In genomic region chr4:153318696-153319320, GRCh38 we compare ENCODE assay signal across 8 cellular contexts. TPM values are rescaled to one million over a fixed set of nuclear protein-coding genes. Genes with fewer than 3 reads are reported as not detected.
DNase-seq lines count a peak whose midpoint lies in the region; ATAC-seq and TF ChIP-seq lines count a peak whose summit lies in the region.

No MANE protein-coding gene starts in this region.

- no peaks in the 10 kb centered on the region for H3K9me3 Mint-ChIP-seq in activated CD8-positive, alpha-beta memory T cell treated with anti-CD3 and anti-CD28 coated beads, Interleukin-2, amount 10 ng/mL, durations not matched to agents 7 days and 5 days (ENCODE audit: low read depth)
- no peaks in the 10 kb centered on the region for H3K9me3 Mint-ChIP-seq in stimulated activated memory B cell treated with anti-CD40 and anti-IgM and Interleukin-4, amounts not matched to agents 10 μg/mL and 1 μg/mL and 100 μg/mL, for 72 hours

- H3K27ac ChIP-seq in HCT116 (ENCODE audit: low read depth, low read length) (no peak overlapping the region), adrenal gland (no peak overlapping the region)

- peak; percentile 36 for ATAC-seq in activated CD8-positive, alpha-beta memory T cell treated with anti-CD3 and anti-CD28 coated beads, Interleukin-2, amount 10 ng/mL, durations not matched to agents 7 days and 5 days
- peak; percentile 93 for ATAC-seq in HCT116
- peak; percentile 62 for ATAC-seq in stimulated activated memory B cell treated with anti-CD40 and anti-IgM and Interleukin-4, amounts not matched to agents 10 μg/mL and 1 μg/mL and 100 μg/mL, for 72 hours

- H3K27ac Mint-ChIP-seq in activated CD8-positive, alpha-beta memory T cell treated with anti-CD3 and anti-CD28 coated beads, Interleukin-2, amount 10 ng/mL, durations not matched to agents 7 days and 5 days = no peak overlapping the region
- no peak overlapping the region for H3K27ac Mint-ChIP-seq in stimulated activated memory B cell treated with anti-CD40 and anti-IgM and Interleukin-4, amounts not matched to agents 10 μg/mL and 1 μg/mL and 100 μg/mL, for 72 hours

- H3K9me2 ChIP-seq in HCT116 (ENCODE audit: insufficient read depth) = no peaks in the 10 kb centered on the region

- no peak overlapping the region for H2AFZ ChIP-seq in HCT116 (ENCODE audit: low read depth, low read length, poor library complexity, severe bottlenecking)

- H3K36me3 ChIP-seq in HCT116 (ENCODE audit: control insufficient read depth in 1 of 2, insufficient read depth in 2 of 2, low read length in 2 of 2) = no peaks in the 10 kb centered on the region
- peaks cover 0 to 7% of the 10 kb centered on the region in 2 donors for H3K36me3 ChIP-seq in adrenal gland (replicated peaks in 1 of 2)

- H4K20me1 ChIP-seq in HCT116 (ENCODE audit: insufficient read depth) = no peaks in the 10 kb centered on the region

- peaks cover 22% of the 10 kb centered on the region for H3K27me3 Mint-ChIP-seq in activated CD8-positive, alpha-beta memory T cell treated with anti-CD3 and anti-CD28 coated beads, Interleukin-2, amount 10 ng/mL, durations not matched to agents 7 days and 5 days
- no peaks in the 10 kb centered on the region for H3K27me3 Mint-ChIP-seq in stimulated activated memory B cell treated with anti-CD40 and anti-IgM and Interleukin-4, amounts not matched to agents 10 μg/mL and 1 μg/mL and 100 μg/mL, for 72 hours

- no TSS peak for BruUV-seq in HCT116 (replicated peaks; lab: Mats Ljungman, UMichigan)

- POLR2A ChIA-PET in HCT116 (lab: Charles Lee) = no interaction called here

- WGBS in adrenal gland, 4 donors = 66 to 79% (median 75%) methylated on average over 2 of the region's 2 CpGs

- peak; percentile 68 to 85 (median 74); a peak in 5 of 6 replicates for TF ChIP-seq CTCF in HCT116 (IDR thresholded peaks at IDR 0.05 in 2 of 3, conservative IDR thresholded peaks at IDR 0.05 in 1 of 3; ENCODE audit: borderline replicate concordance in 1 of 3, insufficient read depth in 1 of 3, low read depth in 2 of 3, low read length in 2 of 3)
- peak; percentile 63 to 76 (median 71) for TF ChIP-seq CTCF in adrenal gland (IDR thresholded peaks at IDR 0.05)

- TF ChIP-seq RAD21 in HCT116 (IDR thresholded peaks at IDR 0.05; ENCODE audit: low read depth) = peak; percentile 83

- H3K9me3 ChIP-seq in HCT116 (ENCODE audit: control insufficient read depth in 1 of 2, insufficient read depth in 1 of 2, low read depth in 1 of 2, low read length in 2 of 2) = no peaks in the 10 kb centered on the region
- no peaks in the 10 kb centered on the region for H3K9me3 ChIP-seq in adrenal gland (replicated peaks in 1 of 3)

- TF ChIP-seq POLR2A in HCT116 (IDR thresholded peaks at IDR 0.05; ENCODE audit: borderline replicate concordance, extremely low read depth, insufficient read depth, insufficient read length) = no peak
- no peak for TF ChIP-seq POLR2A in adrenal gland (IDR thresholded peaks at IDR 0.05)

- H3K4me1 ChIP-seq in HCT116 (ENCODE audit: control insufficient read depth in 1 of 2, insufficient read depth in 2 of 2, low read length in 2 of 2) (no peaks in the 10 kb centered on the region), adrenal gland (replicated peaks in 1 of 2) (no peaks in the 10 kb centered on the region)

- H3K4me3 ChIP-seq in HCT116 (replicated peaks in 1 of 2; ENCODE audit: low read depth in 1 of 2, low read length in 2 of 2) = no peak overlapping the region
- no peak overlapping the region for H3K4me3 ChIP-seq in adrenal gland

- CTCF ChIA-PET in activated CD8-positive, alpha-beta memory T cell treated with anti-CD3 and anti-CD28 coated beads, Interleukin-2, amount 10 ng/mL, durations not matched to agents 7 days and 5 days (lab: Charles Lee) = interaction anchor here (0.8 to 2.1 kb wide), 3 partner anchors 176 to 325 kb away, joined by 3 to 7 read pairs (median 4); no protein-coding TSS in a partner anchor
- CTCF ChIA-PET in HCT116 (lab: Charles Lee) = interaction anchor here (1.2 to 4.0 kb wide), 2 partner anchors 112 to 176 kb away, joined by 3 to 13 read pairs; no protein-coding TSS in a partner anchor

- no peak overlapping the region for H3K4me2 ChIP-seq in HCT116 (ENCODE audit: low read length)

- H3K9ac ChIP-seq in HCT116 (ENCODE audit: low read length) = no peak overlapping the region

- no peaks in the 10 kb centered on the region for H3K4me1 Mint-ChIP-seq in activated CD8-positive, alpha-beta memory T cell treated with anti-CD3 and anti-CD28 coated beads, Interleukin-2, amount 10 ng/mL, durations not matched to agents 7 days and 5 days
- no peaks in the 10 kb centered on the region for H3K4me1 Mint-ChIP-seq in stimulated activated memory B cell treated with anti-CD40 and anti-IgM and Interleukin-4, amounts not matched to agents 10 μg/mL and 1 μg/mL and 100 μg/mL, for 72 hours

- H3K4me3 Mint-ChIP-seq in activated CD8-positive, alpha-beta memory T cell treated with anti-CD3 and anti-CD28 coated beads, Interleukin-2, amount 10 ng/mL, durations not matched to agents 7 days and 5 days = no peak overlapping the region
- no peak overlapping the region for H3K4me3 Mint-ChIP-seq in stimulated activated memory B cell treated with anti-CD40 and anti-IgM and Interleukin-4, amounts not matched to agents 10 μg/mL and 1 μg/mL and 100 μg/mL, for 72 hours

- intact Hi-C loops in HCT116 (cut with micrococcal nuclease) = loop anchor here (1.0 to 5.0 kb wide), 5 partner anchors 86 to 472 kb away; no protein-coding TSS in a partner anchor
- intact Hi-C loops in adrenal gland (cut with DNase I) = loop anchor here (5.0 to 10.0 kb wide), 3 partner anchors 64 to 177 kb away; no protein-coding TSS in a partner anchor
- intact Hi-C loops in posterior cingulate gyrus (cut with DNase I) = loop anchor here (1.0 to 5.0 kb wide), 2 partner anchors 107 to 176 kb away; no protein-coding TSS in a partner anchor

- no peaks in the 10 kb centered on the region for H3K79me2 ChIP-seq in HCT116 (ENCODE audit: insufficient read depth, low read length)

- no peaks in the 10 kb centered on the region for H3K36me3 Mint-ChIP-seq in activated CD8-positive, alpha-beta memory T cell treated with anti-CD3 and anti-CD28 coated beads, Interleukin-2, amount 10 ng/mL, durations not matched to agents 7 days and 5 days
- peaks cover 5% of the 10 kb centered on the region for H3K36me3 Mint-ChIP-seq in stimulated activated memory B cell treated with anti-CD40 and anti-IgM and Interleukin-4, amounts not matched to agents 10 μg/mL and 1 μg/mL and 100 μg/mL, for 72 hours

- DNase-seq in activated CD8-positive, alpha-beta memory T cell treated with anti-CD3 and anti-CD28 coated beads, Interleukin-2, amount 10 ng/mL, durations not matched to agents 7 days and 5 days = no peak
- DNase-seq in activated CD8-positive, alpha-beta memory T cell treated with anti-CD3 and anti-CD28 coated beads, Interleukin-2, amount 50 U/mL, for 48 hours = no peak
- peak; percentile 39 for DNase-seq in HCT116 (ENCODE audit: low read depth, low spot score)
- DNase-seq in NCI-H2227 treated with DMSO at 0.1 percent for 48 hours (lab: John Stamatoyannopoulos, UW) = peak; percentile 39
- DNase-seq in adrenal gland = peak in 4 of 7 donors; percentile 23 to 59 (median 42)
- DNase-seq in hepatic stellate cell (ENCODE audit: low spot score) = peak; percentile 48
- DNase-seq in posterior cingulate gyrus = no peak

- H3K27me3 ChIP-seq in HCT116 (ENCODE audit: insufficient read depth, low read length) (no peaks in the 10 kb centered on the region), adrenal gland (no peaks in the 10 kb centered on the region)

- RAD21 ChIA-PET in HCT116 (lab: Charles Lee; ENCODE audit: low non-redundant PET in 1 of 2, low total read pairs in 2 of 2, uncharacterized antibody in 2 of 2, unreplicated experiment in 2 of 2) = no interaction called here

TF ChIP-seq in HCT116, 20 proteins besides CTCF, POLR2A, EP300 and RAD21:
- TF ChIP-seq SP1 (IDR thresholded peaks at IDR 0.05; ENCODE audit: low read depth) (no peak), SIN3A (IDR thresholded peaks at IDR 0.05; ENCODE audit: low read depth) (no peak), ATF3 (IDR thresholded peaks at IDR 0.05) (no peak), POLR2AphosphoS5 (IDR thresholded peaks at IDR 0.05; ENCODE audit: low read depth, low read length) (no peak)

RNA-seq across cellular contexts. Expression of gene MND1, which starts 25.7 kb away (rescaled TPM):
- 10 to 100 TPM; 25.2 to 33.6 TPM for total RNA-seq in activated CD8-positive, alpha-beta memory T cell treated with anti-CD3 and anti-CD28 coated beads, Interleukin-2, amount 10 ng/mL, durations not matched to agents 7 days and 5 days
- 29.9 TPM for total RNA-seq in HCT116 (2021; ENCODE audit: unreplicated experiment)
- 9.2 and 18.7 TPM in 2 replicates for polyA plus RNA-seq in HCT116 (2012)
- 1 to 10 TPM in 1 of 8 donors, under 1 TPM in 4, not detected in 3; 0.36 to 1.2 (median 0.53) TPM for total RNA-seq in adrenal gland
- 1 to 10 TPM in 1 of 3 donors, under 1 TPM in 2; 0.44 to 2.3 (median 0.48) TPM for polyA plus RNA-seq in adrenal gland

Comparison
In these comparisons a context has a peak if more than half of its experiments do, and no peak if none do; other contexts are left out.
1. ATAC-seq: peak in every context shown above with its lines; median percentile 93 in HCT116; 62 in stimulated activated memory B cell treated with anti-CD40 and anti-IgM and Interleukin-4, amounts not matched to agents 10 μg/mL and 1 μg/mL and 100 μg/mL, for 72 hours; 36 in activated CD8-positive, alpha-beta memory T cell treated with anti-CD3 and anti-CD28 coated beads, Interleukin-2, amount 10 ng/mL, durations not matched to agents 7 days and 5 days.
2. DNase-seq: peak in HCT116 (single experiment), NCI-H2227 treated with DMSO at 0.1 percent for 48 hours (single experiment), adrenal gland (4 of 7) and hepatic stellate cell (single experiment); none in activated CD8-positive, alpha-beta memory T cell treated with anti-CD3 and anti-CD28 coated beads, Interleukin-2, amount 10 ng/mL, durations not matched to agents 7 days and 5 days (single experiment), activated CD8-positive, alpha-beta memory T cell treated with anti-CD3 and anti-CD28 coated beads, Interleukin-2, amount 50 U/mL, for 48 hours (single experiment) and posterior cingulate gyrus (0 of 10).
3. RNA of gene MND1, which starts 25.7 kb away (total RNA-seq): 25.2 to 33.6 TPM in activated CD8-positive, alpha-beta memory T cell treated with anti-CD3 and anti-CD28 coated beads, Interleukin-2, amount 10 ng/mL, durations not matched to agents 7 days and 5 days and 29.9 TPM in HCT116 (single experiment); 0.36 to 1.2 TPM in adrenal gland; every median in the first group is over 10 times any median in the second.